ENCODE assay signal across 15 cellular contexts in genomic region chr7:66539264-66539623, GRCh38.
"Had no signal": no experiment of that assay in that cellular context is flagged by ENCODE, and none has a peak within 500 bp of the region (broad histone marks: within the 10 kb centered on the region; RNA-seq: fewer than 3 reads in every experiment).

No MANE protein-coding gene starts in this region.

- H3K4me3 Mint-ChIP-seq: activated naive CD8-positive, alpha-beta T cell treated with anti-CD3 and anti-CD28 coated beads, Interleukin-2, amount 10 ng/mL, durations not matched to agents 7 days and 5 days; activated T-cell treated with anti-CD3 and anti-CD28 coated beads, Interleukin-2, amount 50 U/mL, for 24 hours; activated T-helper 17 cell treated with anti-CD3 and anti-CD28 coated beads, Interleukin-2, amount 50 U/mL, for 72 hours; naive thymus-derived CD4-positive, alpha-beta T cell had no signal

- H3K27me3 ChIP-seq: foreskin keratinocyte, spleen, thyroid gland, upper lobe of right lung had no signal

- H3K27ac Mint-ChIP-seq: activated naive CD8-positive, alpha-beta T cell treated with anti-CD3 and anti-CD28 coated beads, Interleukin-2, amount 10 ng/mL, durations not matched to agents 7 days and 5 days; activated T-cell treated with anti-CD3 and anti-CD28 coated beads, Interleukin-2, amount 50 U/mL, for 24 hours; activated T-helper 17 cell treated with anti-CD3 and anti-CD28 coated beads, Interleukin-2, amount 50 U/mL, for 72 hours had no signal

- H3K27ac ChIP-seq: foreskin keratinocyte, spleen, thyroid gland, upper lobe of right lung, VCaP had no signal

- H3K27me3 Mint-ChIP-seq: activated naive CD8-positive, alpha-beta T cell treated with anti-CD3 and anti-CD28 coated beads, Interleukin-2, amount 10 ng/mL, durations not matched to agents 7 days and 5 days; activated T-cell treated with anti-CD3 and anti-CD28 coated beads, Interleukin-2, amount 50 U/mL, for 24 hours; activated T-helper 17 cell treated with anti-CD3 and anti-CD28 coated beads, Interleukin-2, amount 50 U/mL, for 72 hours; naive thymus-derived CD4-positive, alpha-beta T cell had no signal

- H3K9me3 Mint-ChIP-seq: activated naive CD8-positive, alpha-beta T cell treated with anti-CD3 and anti-CD28 coated beads, Interleukin-2, amount 10 ng/mL, durations not matched to agents 7 days and 5 days; activated T-cell treated with anti-CD3 and anti-CD28 coated beads, Interleukin-2, amount 50 U/mL, for 24 hours; activated T-helper 17 cell treated with anti-CD3 and anti-CD28 coated beads, Interleukin-2, amount 50 U/mL, for 72 hours; naive thymus-derived CD4-positive, alpha-beta T cell had no signal

- DNase-seq: activated naive CD8-positive, alpha-beta T cell treated with anti-CD3 and anti-CD28 coated beads, Interleukin-2, amount 10 ng/mL, durations not matched to agents 7 days and 5 days; activated T-cell treated with anti-CD3 and anti-CD28 coated beads, Interleukin-2, amount 50 U/mL, for 24 hours; amygdala; cortex of kidney; foreskin keratinocyte; naive thymus-derived CD4-positive, alpha-beta T cell; spleen; stimulated activated CD4-positive, alpha-beta T cell treated with anti-CD3 and anti-CD28 coated beads, Interleukin-4, amount 100 ng/mL, for 1 hour; stimulated activated naive CD8-positive, alpha-beta T cell treated with anti-CD3 and anti-CD28 coated beads, Interleukin-15, Interleukin-2, amounts not matched to agents 100 U/mL and 50 U/mL, for 24 hours; thyroid gland; upper lobe of right lung had no signal

- H3K4me1 ChIP-seq: foreskin keratinocyte, spleen, upper lobe of right lung had no signal

- ATAC-seq: activated T-helper 17 cell treated with anti-CD3 and anti-CD28 coated beads, Interleukin-2, amount 50 U/mL, for 72 hours; foreskin keratinocyte; left lobe of liver; naive thymus-derived CD4-positive, alpha-beta T cell; stimulated activated naive CD8-positive, alpha-beta T cell treated with anti-CD3 and anti-CD28 coated beads, Interleukin-15, Interleukin-2, amounts not matched to agents 100 U/mL and 50 U/mL, for 24 hours; upper lobe of right lung had no signal

- H3K9me3 ChIP-seq: spleen, thyroid gland, upper lobe of right lung had no signal

- H3K4me3 ChIP-seq: lung, spleen, thyroid gland, upper lobe of right lung had no signal
